In the genomic region with DNA sequence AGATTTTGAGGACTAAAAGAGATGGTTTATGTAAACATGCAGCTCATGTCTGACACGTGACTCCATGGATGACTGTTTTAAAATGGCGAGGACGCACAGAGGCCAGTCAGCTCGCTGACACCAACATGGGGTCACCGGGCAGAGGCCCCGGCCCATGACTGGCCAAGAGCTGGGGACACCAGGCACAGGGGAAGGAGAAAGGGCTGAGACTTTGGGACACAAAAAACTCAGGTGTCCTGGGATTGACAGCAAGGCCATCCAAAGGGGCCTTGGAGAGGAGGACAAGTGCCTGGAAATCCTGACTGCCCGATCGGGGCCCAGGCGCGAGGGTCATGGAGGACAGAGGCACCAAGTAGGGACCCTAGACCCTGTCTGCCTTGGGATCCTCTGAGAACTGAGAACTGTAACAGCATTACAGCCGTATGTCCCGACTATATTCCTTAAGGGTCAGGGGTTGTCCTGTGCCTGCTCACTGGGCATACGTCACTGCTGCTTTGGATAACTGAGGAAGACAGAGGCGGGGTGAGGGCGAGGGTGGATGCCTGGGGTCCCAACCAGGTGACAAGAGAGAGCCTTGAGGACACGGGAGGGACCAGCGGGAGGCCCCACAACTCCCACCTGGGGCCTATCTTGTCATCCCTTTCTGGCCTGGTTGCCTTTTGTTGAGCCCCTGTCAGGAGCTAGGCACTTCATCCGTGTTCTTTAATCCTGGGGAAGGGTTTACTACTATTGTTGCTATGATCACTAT, we compare ENCODE assay signal across 1 cellular context.
TF ChIP-seq lines count a peak whose summit lies in the region.

No MANE protein-coding gene starts in this region.

TF ChIP-seq in GM12878, 131 proteins besides CTCF, POLR2A, EP300 and RAD21:
- TF ChIP-seq BCL11A (IDR thresholded peaks at IDR 0.05; ENCODE audit: low read depth, low read length) (no peak), BHLHE40 (IDR thresholded peaks at IDR 0.05; ENCODE audit: borderline replicate concordance in 1 of 2, low read depth in 2 of 2, low read length in 1 of 2) (peak in 1 of 2 experiments; percentile 9; a peak in 1 of 4 replicates), USF1 (IDR thresholded peaks at IDR 0.05; ENCODE audit: borderline replicate concordance, extremely low read length, insufficient read depth, low read depth, low read length) (no peak), ZNF24 (IDR thresholded peaks at IDR 0.05) (no peak)
